In genomic region chr19:32812571-32812970, GRCh38 we compare ENCODE assay signal across 7 cellular contexts. TPM values are rescaled to one million over a fixed set of nuclear protein-coding genes. Genes with fewer than 3 reads are reported as not detected.
"Had no signal": no experiment of that assay in that cellular context is flagged by ENCODE, and none has a peak within 500 bp of the region (broad histone marks: within the 10 kb centered on the region; RNA-seq: fewer than 3 reads in every experiment).

No MANE protein-coding gene starts in this region.

- H3K4me3 ChIP-seq: GM23338 had no signal

- DNase-seq: H9, HCEC 1CT, KBM-7 had no signal

- H3K27ac Mint-ChIP-seq: GM23338, H9, IgD-negative memory B cell had no signal

- H3K4me3 Mint-ChIP-seq: GM23338, H9 had no signal

- ATAC-seq: GM23338 had no signal

- H2AFZ ChIP-seq: GM23338 had no signal

- H3K9me3 Mint-ChIP-seq: GM23338, H9, IgD-negative memory B cell had no signal

- H3K36me3 Mint-ChIP-seq: IgD-negative memory B cell had no signal

- H3K4me2 ChIP-seq: GM23338 had no signal

RNA-seq across cellular contexts. Expression of gene SLC7A9, which starts 57.0 kb away (rescaled TPM):
- total RNA-seq: GM23338, H1, H9, HT1080 had no signal
